14 cellular contexts compared by ENCODE assay signal in the genomic region with DNA sequence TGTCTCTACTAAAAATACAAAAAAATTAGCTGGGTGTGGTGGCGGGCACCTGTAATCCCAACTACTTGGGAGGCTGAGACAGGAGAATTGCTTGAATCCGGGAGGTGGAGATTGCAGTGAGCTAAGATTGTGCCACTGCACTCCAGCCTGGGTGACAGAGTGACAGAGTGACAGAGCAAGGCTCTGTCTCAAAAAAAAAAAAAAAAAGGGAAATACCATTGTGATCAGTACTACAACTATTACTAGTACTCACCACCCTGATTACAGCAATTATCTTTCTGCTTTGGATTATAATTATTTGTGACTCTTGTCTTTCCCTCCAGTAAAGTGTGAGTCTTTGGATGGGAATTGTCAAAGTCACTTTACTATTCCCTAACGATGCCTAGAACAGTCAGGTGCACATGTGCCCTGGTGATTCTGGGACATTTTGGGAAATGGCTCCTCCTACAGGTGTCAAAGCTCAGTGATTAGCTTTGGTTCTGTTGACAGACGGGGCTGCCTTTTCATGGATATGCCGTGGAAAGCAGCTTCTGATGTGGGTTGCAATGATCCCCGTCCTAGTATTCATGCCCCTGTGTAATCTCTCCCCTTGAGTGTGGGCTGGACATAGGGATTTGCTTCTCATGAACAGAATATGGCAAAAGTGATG. TPM values are rescaled to one million over a fixed set of nuclear protein-coding genes. Genes with fewer than 3 reads are reported as not detected.
DNase-seq lines count a peak whose midpoint lies in the region; ATAC-seq and TF ChIP-seq lines count a peak whose summit lies in the region.
"Had no signal": no experiment of that assay in that cellular context is flagged by ENCODE, and none has a peak within 500 bp of the region (broad histone marks: within the 10 kb centered on the region; RNA-seq: fewer than 3 reads in every experiment).

No MANE protein-coding gene starts in this region.

- H3K4me3 ChIP-seq in Loucy (ENCODE audit: low read length, poor library complexity, severe bottlenecking): no peak overlapping the region
- H3K4me3 ChIP-seq: heart left ventricle had no signal

- H3K36me3 ChIP-seq in Loucy (ENCODE audit: insufficient read depth, low read length): no peaks in the 10 kb centered on the region
- H3K36me3 ChIP-seq: heart left ventricle had no signal

- peaks cover 2% of the 10 kb centered on the region for H3K4me1 Mint-ChIP-seq in activated naive CD4-positive, alpha-beta T cell treated with anti-CD3 and anti-CD28 coated beads for 36 hours (ENCODE audit: low read depth)
- H3K4me1 Mint-ChIP-seq in stimulated activated naive B cell treated with anti-CD40 and anti-IgM and Interleukin-4, amounts not matched to agents 10 μg/mL and 1 μg/mL and 100 μg/mL, for 72 hours: no peaks in the 10 kb centered on the region
- H3K4me1 Mint-ChIP-seq in type B pancreatic cell (ENCODE audit: unreplicated experiment) (no peaks in the 10 kb centered on the region), osteocyte (ENCODE audit: unreplicated experiment) (peaks cover 3% of the 10 kb centered on the region)
- H3K4me1 Mint-ChIP-seq: stimulated activated memory B cell treated with anti-CD40 and anti-IgM and Interleukin-4, amounts not matched to agents 10 μg/mL and 1 μg/mL and 100 μg/mL, for 72 hours had no signal

- no peak overlapping the region for H3K4me3 Mint-ChIP-seq in activated naive CD4-positive, alpha-beta T cell treated with anti-CD3 and anti-CD28 coated beads for 36 hours
- H3K4me3 Mint-ChIP-seq in stimulated activated naive B cell treated with anti-CD40 and anti-IgM and Interleukin-4, amounts not matched to agents 10 μg/mL and 1 μg/mL and 100 μg/mL, for 72 hours: no peak overlapping the region
- no peak overlapping the region for H3K4me3 Mint-ChIP-seq in type B pancreatic cell
- no peak overlapping the region for H3K4me3 Mint-ChIP-seq in osteocyte (ENCODE audit: unreplicated experiment)
- H3K4me3 Mint-ChIP-seq: effector memory CD8-positive, alpha-beta T cell; stimulated activated memory B cell treated with anti-CD40 and anti-IgM and Interleukin-4, amounts not matched to agents 10 μg/mL and 1 μg/mL and 100 μg/mL, for 72 hours had no signal

- H2AFZ ChIP-seq in Loucy (ENCODE audit: low read length): no peak overlapping the region

- peak; percentile 56 to 62 for ATAC-seq in stimulated activated naive B cell treated with anti-CD40 and anti-IgM and Interleukin-4, amounts not matched to agents 10 μg/mL and 1 μg/mL and 100 μg/mL, for 72 hours (replicated peaks)
- ATAC-seq: effector memory CD8-positive, alpha-beta T cell; heart left ventricle; stimulated activated memory B cell treated with anti-CD40 and anti-IgM and Interleukin-4, amounts not matched to agents 10 μg/mL and 1 μg/mL and 100 μg/mL, for 72 hours had no signal

- no peaks in the 10 kb centered on the region for H3K36me3 Mint-ChIP-seq in activated naive CD4-positive, alpha-beta T cell treated with anti-CD3 and anti-CD28 coated beads for 36 hours (ENCODE audit: low read depth)
- H3K36me3 Mint-ChIP-seq in stimulated activated naive B cell treated with anti-CD40 and anti-IgM and Interleukin-4, amounts not matched to agents 10 μg/mL and 1 μg/mL and 100 μg/mL, for 72 hours: no peaks in the 10 kb centered on the region
- H3K36me3 Mint-ChIP-seq in type B pancreatic cell (no peaks in the 10 kb centered on the region), osteocyte (ENCODE audit: unreplicated experiment) (no peaks in the 10 kb centered on the region)
- H3K36me3 Mint-ChIP-seq: stimulated activated memory B cell treated with anti-CD40 and anti-IgM and Interleukin-4, amounts not matched to agents 10 μg/mL and 1 μg/mL and 100 μg/mL, for 72 hours had no signal

- peak; percentile 26 for DNase-seq in activated naive CD4-positive, alpha-beta T cell treated with anti-CD3 and anti-CD28 coated beads for 36 hours
- DNase-seq in activated naive CD4-positive, alpha-beta T cell treated with Interleukin-2 at 50 U/mL for 16 hours: no peak
- DNase-seq in dermis blood vessel endothelial cell: peak; percentile 15
- DNase-seq in stimulated activated naive B cell treated with anti-CD40 and anti-IgM and Interleukin-4, amounts not matched to agents 10 μg/mL and 1 μg/mL and 100 μg/mL, for 72 hours: no peak
- no peak for DNase-seq in type B pancreatic cell (ENCODE audit: extremely low spot score, unreplicated experiment)
- DNase-seq in osteocyte (ENCODE audit: extremely low spot score, unreplicated experiment): no peak
- no peak for DNase-seq in SKM-1 (lab: John Stamatoyannopoulos, UW; ENCODE audit: unreplicated experiment)
- DNase-seq: effector memory CD8-positive, alpha-beta T cell; heart left ventricle; NCI-H2029 treated with DMSO at 0.1 percent for 48 hours; stimulated activated CD4-positive, alpha-beta T cell treated with anti-CD3 and anti-CD28 coated beads, Interleukin-2, amount 100 ng/mL, for 24 hours had no signal

- no peaks in the 10 kb centered on the region for H3K9me2 ChIP-seq in Loucy (replicated peaks; ENCODE audit: low read depth, low read length)

- H3K4me1 ChIP-seq in Loucy (ENCODE audit: insufficient read depth, low read length, poor library complexity, severe bottlenecking): no peaks in the 10 kb centered on the region

- no peak overlapping the region for H3K9ac ChIP-seq in Loucy (ENCODE audit: low read depth, low read length, poor library complexity, severe bottlenecking)

- no peaks in the 10 kb centered on the region for H4K20me1 ChIP-seq in Loucy (ENCODE audit: insufficient read depth, low read length, poor library complexity, severe bottlenecking)

- no peaks in the 10 kb centered on the region for H3K9me3 ChIP-seq in Loucy (ENCODE audit: insufficient read depth, low read depth, low read length)
- H3K9me3 ChIP-seq: heart left ventricle had no signal

- H3K4me2 ChIP-seq in Loucy (ENCODE audit: low read depth, low read length, poor library complexity, severe bottlenecking): no peak overlapping the region

- H3K9me3 Mint-ChIP-seq in activated naive CD4-positive, alpha-beta T cell treated with anti-CD3 and anti-CD28 coated beads for 36 hours: no peaks in the 10 kb centered on the region
- no peaks in the 10 kb centered on the region for H3K9me3 Mint-ChIP-seq in stimulated activated naive B cell treated with anti-CD40 and anti-IgM and Interleukin-4, amounts not matched to agents 10 μg/mL and 1 μg/mL and 100 μg/mL, for 72 hours
- H3K9me3 Mint-ChIP-seq in type B pancreatic cell: no peaks in the 10 kb centered on the region
- H3K9me3 Mint-ChIP-seq in osteocyte (ENCODE audit: unreplicated experiment): no peaks in the 10 kb centered on the region
- H3K9me3 Mint-ChIP-seq: effector memory CD8-positive, alpha-beta T cell; stimulated activated memory B cell treated with anti-CD40 and anti-IgM and Interleukin-4, amounts not matched to agents 10 μg/mL and 1 μg/mL and 100 μg/mL, for 72 hours had no signal

- H3F3A ChIP-seq in Loucy (ENCODE audit: low read depth): no peaks in the 10 kb centered on the region

- H3K27me3 ChIP-seq in Loucy (ENCODE audit: insufficient read depth, low read length, poor library complexity, severe bottlenecking): no peaks in the 10 kb centered on the region

- H3K27ac Mint-ChIP-seq in activated naive CD4-positive, alpha-beta T cell treated with anti-CD3 and anti-CD28 coated beads for 36 hours: no peak overlapping the region
- no peak overlapping the region for H3K27ac Mint-ChIP-seq in stimulated activated naive B cell treated with anti-CD40 and anti-IgM and Interleukin-4, amounts not matched to agents 10 μg/mL and 1 μg/mL and 100 μg/mL, for 72 hours
- H3K27ac Mint-ChIP-seq in type B pancreatic cell: no peak overlapping the region
- no peak overlapping the region for H3K27ac Mint-ChIP-seq in osteocyte (ENCODE audit: unreplicated experiment)
- H3K27ac Mint-ChIP-seq: effector memory CD8-positive, alpha-beta T cell; stimulated activated memory B cell treated with anti-CD40 and anti-IgM and Interleukin-4, amounts not matched to agents 10 μg/mL and 1 μg/mL and 100 μg/mL, for 72 hours had no signal

- TF ChIP-seq CTCF in Loucy (conservative IDR thresholded peaks at IDR 0.05; ENCODE audit: low read length): peak; percentile 40; the same call in 1 of the 2 replicates
- TF ChIP-seq CTCF in type B pancreatic cell (conservative IDR thresholded peaks at IDR 0.05): no peak
- TF ChIP-seq CTCF in osteocyte (IDR thresholded peaks at IDR 0.05): no peak

- CTCF ChIA-PET in activated naive CD4-positive, alpha-beta T cell treated with anti-CD3 and anti-CD28 coated beads for 36 hours (lab: Charles Lee): interaction anchor here (1.0 to 1.6 kb wide), 3 partner anchors 10 to 139 kb away, joined by 4 read pairs; no protein-coding TSS in a partner anchor

- H3K79me2 ChIP-seq in Loucy (ENCODE audit: insufficient read depth, low read length): no peaks in the 10 kb centered on the region

- peaks cover 3% of the 10 kb centered on the region for H3K27me3 Mint-ChIP-seq in activated naive CD4-positive, alpha-beta T cell treated with anti-CD3 and anti-CD28 coated beads for 36 hours (ENCODE audit: low read depth)
- H3K27me3 Mint-ChIP-seq in stimulated activated naive B cell treated with anti-CD40 and anti-IgM and Interleukin-4, amounts not matched to agents 10 μg/mL and 1 μg/mL and 100 μg/mL, for 72 hours: peaks cover 0 to 5% of the 10 kb centered on the region in 2 donors
- no peaks in the 10 kb centered on the region for H3K27me3 Mint-ChIP-seq in type B pancreatic cell
- H3K27me3 Mint-ChIP-seq in osteocyte (ENCODE audit: unreplicated experiment): no peaks in the 10 kb centered on the region

- intact Hi-C loops in activated naive CD4-positive, alpha-beta T cell treated with anti-CD3 and anti-CD28 coated beads for 36 hours (cut with micrococcal nuclease): loop anchor here (1.0 to 2.0 kb wide), 2 partner anchors 78 to 349 kb away; no protein-coding TSS in a partner anchor

RNA-seq across cellular contexts. Expression of gene FRRS1L, which starts 31.8 kb away (rescaled TPM):
- not detected for total RNA-seq in activated naive CD4-positive, alpha-beta T cell treated with anti-CD3 and anti-CD28 coated beads for 36 hours
- under 0.01 and 0.05 TPM in 2 replicates for total RNA-seq in dermis blood vessel endothelial cell
- total RNA-seq in type B pancreatic cell (ENCODE audit: low replicate concordance): 5.9 and 7.2 TPM in 2 replicates
- total RNA-seq in osteocyte: 5.1 and 6.7 TPM in 2 replicates
- total RNA-seq: H4 had no signal

Comparison
In these comparisons a context has a peak if more than half of its experiments do, and no peak if none do; other contexts are left out.
1. DNase-seq: peak in activated naive CD4-positive, alpha-beta T cell treated with anti-CD3 and anti-CD28 coated beads for 36 hours (single experiment) and dermis blood vessel endothelial cell (single experiment); none in activated naive CD4-positive, alpha-beta T cell treated with Interleukin-2 at 50 U/mL for 16 hours (single experiment), stimulated activated naive B cell treated with anti-CD40 and anti-IgM and Interleukin-4, amounts not matched to agents 10 μg/mL and 1 μg/mL and 100 μg/mL, for 72 hours (single experiment), type B pancreatic cell (single experiment), osteocyte (single experiment) and SKM-1 (single experiment).